ENCODE assay signal across 8 cellular contexts in the genomic region with DNA sequence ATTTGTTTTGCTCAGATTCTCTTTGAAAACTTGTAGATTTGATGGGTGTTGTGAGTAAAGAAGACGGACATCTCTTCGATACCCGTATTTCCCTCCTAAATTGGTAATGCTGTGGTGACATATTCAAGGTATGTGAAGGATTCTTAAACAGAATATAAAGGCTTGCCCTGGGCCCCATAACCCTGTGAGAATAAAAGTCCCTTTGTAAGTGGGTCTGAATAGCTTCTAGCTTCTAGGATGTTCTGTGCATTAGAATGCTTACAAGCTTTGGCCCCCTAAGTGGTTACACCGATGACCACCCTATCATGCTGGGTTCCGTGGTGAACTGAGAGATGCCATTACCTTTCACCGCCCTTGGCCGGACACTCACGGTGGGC. TPM values are rescaled to one million over a fixed set of nuclear protein-coding genes. Genes with fewer than 3 reads are reported as not detected.
DNase-seq lines count a peak whose midpoint lies in the region; ATAC-seq and TF ChIP-seq lines count a peak whose summit lies in the region.

No MANE protein-coding gene starts in this region.

- peak overlapping the region; percentile 77 for H3K27ac ChIP-seq in subcutaneous abdominal adipose tissue (ENCODE audit: low read depth, low read length)

- ATAC-seq in activated CD8-positive, alpha-beta T cell treated with anti-CD3 and anti-CD28 coated beads for 36 hours = no peak
- ATAC-seq in GM21786 (IDR thresholded peaks at IDR 0.05; ENCODE audit: unreplicated experiment) = no peak

- peaks cover 17% of the 10 kb centered on the region for H3K36me3 Mint-ChIP-seq in activated CD4-positive, alpha-beta T cell treated with anti-CD3 and anti-CD28 coated beads, Interleukin-2, amount 10 ng/mL, durations not matched to agents 7 days and 5 days (ENCODE audit: low read depth)
- peaks cover 12% of the 10 kb centered on the region for H3K36me3 Mint-ChIP-seq in activated CD8-positive, alpha-beta T cell treated with anti-CD3 and anti-CD28 coated beads for 36 hours (ENCODE audit: low read depth)

- no peak for TF ChIP-seq CTCF in activated CD8-positive, alpha-beta T cell treated with anti-CD3 and anti-CD28 coated beads for 36 hours (IDR thresholded peaks at IDR 0.05)

- peak overlapping the region; percentile 96 for H3K27ac Mint-ChIP-seq in activated CD4-positive, alpha-beta T cell treated with anti-CD3 and anti-CD28 coated beads, Interleukin-2, amount 10 ng/mL, durations not matched to agents 7 days and 5 days
- peak overlapping the region; percentile 89 for H3K27ac Mint-ChIP-seq in activated CD8-positive, alpha-beta T cell treated with anti-CD3 and anti-CD28 coated beads for 36 hours

- intact Hi-C loops in activated CD8-positive, alpha-beta T cell treated with anti-CD3 and anti-CD28 coated beads for 36 hours (cut with micrococcal nuclease) = loop anchor here (5.0 kb wide), 2 partner anchors 59 to 91 kb away; partner anchors contain the start of gene DCK

- no peaks in the 10 kb centered on the region for H3K9me3 Mint-ChIP-seq in activated CD4-positive, alpha-beta T cell treated with anti-CD3 and anti-CD28 coated beads, Interleukin-2, amount 10 ng/mL, durations not matched to agents 7 days and 5 days
- no peaks in the 10 kb centered on the region for H3K9me3 Mint-ChIP-seq in activated CD8-positive, alpha-beta T cell treated with anti-CD3 and anti-CD28 coated beads for 36 hours

- POLR2A ChIA-PET in activated CD4-positive, alpha-beta T cell treated with anti-CD3 and anti-CD28 coated beads, Interleukin-2, amount 10 ng/mL, durations not matched to agents 7 days and 5 days (lab: Charles Lee) = interaction anchor here (0.6 kb wide), 2 partner anchors 26 to 108 kb away, joined by 3 to 4 read pairs; no protein-coding TSS in a partner anchor
- POLR2A ChIA-PET in activated CD8-positive, alpha-beta T cell treated with anti-CD3 and anti-CD28 coated beads for 36 hours (lab: Charles Lee) = interaction anchor here (1.3 to 2.0 kb wide), 2 partner anchors 58 to 63 kb away, joined by 4 to 9 read pairs; partner anchors contain the start of gene GRSF1

- H3K4me1 ChIP-seq in subcutaneous abdominal adipose tissue (ENCODE audit: control insufficient read depth in 5 of 5, insufficient read depth in 5 of 5, low read length in 5 of 5) = peaks cover 3 to 19% (median 17%) of the 10 kb centered on the region in 5 donors

- peak overlapping the region; percentile 100 for H3K4me3 Mint-ChIP-seq in activated CD4-positive, alpha-beta T cell treated with anti-CD3 and anti-CD28 coated beads, Interleukin-2, amount 10 ng/mL, durations not matched to agents 7 days and 5 days
- peak overlapping the region; percentile 94 for H3K4me3 Mint-ChIP-seq in activated CD8-positive, alpha-beta T cell treated with anti-CD3 and anti-CD28 coated beads for 36 hours

- peaks cover 28% of the 10 kb centered on the region for H3K4me1 Mint-ChIP-seq in activated CD4-positive, alpha-beta T cell treated with anti-CD3 and anti-CD28 coated beads, Interleukin-2, amount 10 ng/mL, durations not matched to agents 7 days and 5 days
- H3K4me1 Mint-ChIP-seq in activated CD8-positive, alpha-beta T cell treated with anti-CD3 and anti-CD28 coated beads for 36 hours (ENCODE audit: low read depth) = peaks cover 17% of the 10 kb centered on the region

- CTCF ChIA-PET in activated CD4-positive, alpha-beta T cell treated with anti-CD3 and anti-CD28 coated beads, Interleukin-2, amount 10 ng/mL, durations not matched to agents 7 days and 5 days (lab: Charles Lee) = interaction anchor here (0.6 to 1.8 kb wide), 8 partner anchors 10 to 212 kb away, joined by 3 to 7 read pairs (median 3); partner anchors contain the start of genes GRSF1 and RUFY3
- CTCF ChIA-PET in activated CD8-positive, alpha-beta T cell treated with anti-CD3 and anti-CD28 coated beads for 36 hours (lab: Charles Lee) = interaction anchor here (0.6 to 1.5 kb wide), 15 partner anchors 14 to 250 kb away, joined by 3 to 8 read pairs (median 4); partner anchors contain the start of genes DCK and GRSF1

- peaks cover 2% of the 10 kb centered on the region for H3K9me3 ChIP-seq in iPS-18c (ENCODE audit: control insufficient read depth, insufficient read depth, low read length)
- no peaks in the 10 kb centered on the region for H3K9me3 ChIP-seq in subcutaneous abdominal adipose tissue (ENCODE audit: control insufficient read depth in 5 of 5, low read length in 5 of 5)

- no peaks in the 10 kb centered on the region for H3K27me3 Mint-ChIP-seq in activated CD4-positive, alpha-beta T cell treated with anti-CD3 and anti-CD28 coated beads, Interleukin-2, amount 10 ng/mL, durations not matched to agents 7 days and 5 days
- no peaks in the 10 kb centered on the region for H3K27me3 Mint-ChIP-seq in activated CD8-positive, alpha-beta T cell treated with anti-CD3 and anti-CD28 coated beads for 36 hours

- DNase-seq in activated CD4-positive, alpha-beta T cell treated with anti-CD3 and anti-CD28 coated beads, Interleukin-2, amount 10 ng/mL, durations not matched to agents 7 days and 5 days = no peak
- no peak for DNase-seq in activated CD4-positive, alpha-beta T cell treated with anti-CD3 and anti-CD28 coated beads for 48 hours
- DNase-seq in activated CD8-positive, alpha-beta T cell treated with anti-CD3 and anti-CD28 coated beads for 36 hours = no peak
- DNase-seq in NCI-H2081 (lab: John Stamatoyannopoulos, UW) (no peak), NCI-H748 treated with DMSO at 0.1 percent for 48 hours (lab: John Stamatoyannopoulos, UW) (no peak)

- H3K36me3 ChIP-seq in subcutaneous abdominal adipose tissue (ENCODE audit: control insufficient read depth in 5 of 5, insufficient read depth in 5 of 5, low read length in 5 of 5) = peaks cover 0 to 4% (median 2%) of the 10 kb centered on the region in 5 donors

- no peaks in the 10 kb centered on the region for H3K27me3 ChIP-seq in subcutaneous abdominal adipose tissue (ENCODE audit: control insufficient read depth in 5 of 5, insufficient read depth in 4 of 5, low read length in 5 of 5)

- peak overlapping the region in 4 of 5 donors; percentile 77 to 83 (median 80) for H3K9ac ChIP-seq in subcutaneous abdominal adipose tissue (ENCODE audit: low read length in 5 of 5)

- peak overlapping the region; percentile 87 for H3K4me3 ChIP-seq in iPS-18c (ENCODE audit: insufficient read depth, low read depth, low read length)
- H3K4me3 ChIP-seq in subcutaneous abdominal adipose tissue (ENCODE audit: low read depth in 1 of 5, low read length in 5 of 5) = peak overlapping the region; percentile 76 to 96 (median 90)

RNA-seq across cellular contexts. Expression of gene MOB1B, which starts 0.6 kb away (rescaled TPM):
- total RNA-seq in activated CD4-positive, alpha-beta T cell treated with anti-CD3 and anti-CD28 coated beads, Interleukin-2, amount 10 ng/mL, durations not matched to agents 7 days and 5 days = 10 to 100 TPM; 14.5 to 18.1 TPM
- total RNA-seq in activated CD8-positive, alpha-beta T cell treated with anti-CD3 and anti-CD28 coated beads for 36 hours = 10 to 100 TPM; 14.9 to 19.7 TPM
